ENCODE assay signal across 1 cellular context in the genomic region with DNA sequence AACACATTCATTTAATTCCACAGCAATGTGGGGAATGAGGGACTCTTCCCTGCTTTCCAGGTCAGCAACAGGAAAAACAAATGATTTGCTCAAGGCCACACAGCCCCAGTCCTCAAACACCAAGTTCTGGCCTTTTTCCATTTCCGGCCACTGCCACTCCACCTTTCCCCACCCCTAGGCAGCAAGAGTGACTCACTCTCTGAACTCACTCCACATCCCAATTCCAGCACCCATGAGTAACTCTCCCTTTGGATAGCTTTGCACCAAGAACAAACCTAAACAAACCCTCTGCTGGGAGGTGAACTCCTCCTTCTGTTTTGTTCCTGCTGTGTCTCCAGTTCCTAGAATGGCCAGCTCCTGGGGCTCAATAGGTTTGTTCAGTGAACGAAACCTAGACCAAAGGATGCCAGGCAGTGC.
TF ChIP-seq lines count a peak whose summit lies in the region.

No MANE protein-coding gene starts in this region.

TF ChIP-seq in HepG2, 621 proteins besides CTCF, POLR2A, EP300 and RAD21 (continued from another document and continues in another):
- TF ChIP-seq KAT8 (CRISPR knock-in tag; IDR thresholded peaks at IDR 0.05): peak; percentile 74; the same call in 1 of the 2 replicates
- TF ChIP-seq, protein P1, sequence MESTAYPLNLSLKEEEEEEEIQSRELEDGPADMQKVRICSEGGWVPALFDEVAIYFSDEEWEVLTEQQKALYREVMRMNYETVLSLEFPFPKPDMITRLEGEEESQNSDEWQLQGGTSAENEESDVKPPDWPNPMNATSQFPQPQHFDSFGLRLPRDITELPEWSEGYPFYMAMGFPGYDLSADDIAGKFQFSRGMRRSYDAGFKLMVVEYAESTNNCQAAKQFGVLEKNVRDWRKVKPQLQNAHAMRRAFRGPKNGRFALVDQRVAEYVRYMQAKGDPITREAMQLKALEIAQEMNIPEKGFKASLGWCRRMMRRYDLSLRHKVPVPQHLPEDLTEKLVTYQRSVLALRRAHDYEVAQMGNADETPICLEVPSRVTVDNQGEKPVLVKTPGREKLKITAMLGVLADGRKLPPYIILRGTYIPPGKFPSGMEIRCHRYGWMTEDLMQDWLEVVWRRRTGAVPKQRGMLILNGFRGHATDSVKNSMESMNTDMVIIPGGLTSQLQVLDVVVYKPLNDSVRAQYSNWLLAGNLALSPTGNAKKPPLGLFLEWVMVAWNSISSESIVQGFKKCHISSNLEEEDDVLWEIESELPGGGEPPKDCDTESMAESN (CRISPR knock-in tag; conservative IDR thresholded peaks at IDR 0.05): 0 out of 2 replicates have a peak, but pooled peaks have one; percentile 24
- TF ChIP-seq FOXP1 (IDR thresholded peaks at IDR 0.05): no peak
- TF ChIP-seq FOXP1 (CRISPR knock-in tag; IDR thresholded peaks at IDR 0.05): peak; percentile 63; the same call in 1 of the 2 replicates
- TF ChIP-seq ZNF563 (CRISPR knock-in tag; IDR thresholded peaks at IDR 0.05): no peak
- TF ChIP-seq MEIS2 (CRISPR knock-in tag; IDR thresholded peaks at IDR 0.05): peak; percentile 50; the same call in 1 of the 2 replicates
- no peak for TF ChIP-seq ZNF234 (CRISPR knock-in tag; conservative IDR thresholded peaks at IDR 0.05)
- peak; percentile 41; the same call in 1 of the 2 replicates for TF ChIP-seq PHF8 (CRISPR knock-in tag; IDR thresholded peaks at IDR 0.05)
- peak; percentile 98 for TF ChIP-seq FOSL2 (CRISPR knock-in tag; IDR thresholded peaks at IDR 0.05)
- TF ChIP-seq, protein P2, sequence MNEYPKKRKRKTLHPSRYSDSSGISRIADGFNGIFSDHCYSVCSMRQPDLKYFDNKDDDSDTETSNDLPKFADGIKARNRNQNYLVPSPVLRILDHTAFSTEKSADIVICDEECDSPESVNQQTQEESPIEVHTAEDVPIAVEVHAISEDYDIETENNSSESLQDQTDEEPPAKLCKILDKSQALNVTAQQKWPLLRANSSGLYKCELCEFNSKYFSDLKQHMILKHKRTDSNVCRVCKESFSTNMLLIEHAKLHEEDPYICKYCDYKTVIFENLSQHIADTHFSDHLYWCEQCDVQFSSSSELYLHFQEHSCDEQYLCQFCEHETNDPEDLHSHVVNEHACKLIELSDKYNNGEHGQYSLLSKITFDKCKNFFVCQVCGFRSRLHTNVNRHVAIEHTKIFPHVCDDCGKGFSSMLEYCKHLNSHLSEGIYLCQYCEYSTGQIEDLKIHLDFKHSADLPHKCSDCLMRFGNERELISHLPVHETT (CRISPR knock-in tag; conservative IDR thresholded peaks at IDR 0.05): peak; percentile 53; the same call in 1 of the 2 replicates
- TF ChIP-seq ZNF354B (CRISPR knock-in tag; IDR thresholded peaks at IDR 0.05): peak; percentile 35; the same call in 1 of the 2 replicates
- TF ChIP-seq SNAPC2 (CRISPR knock-in tag; IDR thresholded peaks at IDR 0.05): 0 out of 2 replicates have a peak, but pooled peaks have one; percentile 48
- TF ChIP-seq SIN3A (IDR thresholded peaks at IDR 0.05; ENCODE audit: borderline replicate concordance, low read depth, low read length): 0 out of 2 replicates have a peak, but pooled peaks have one; percentile 48
- TF ChIP-seq ZNF383 (CRISPR knock-in tag; IDR thresholded peaks at IDR 0.05; ENCODE audit: borderline replicate concordance): no peak
- peak; percentile 73; the same call in 1 of the 2 replicates for TF ChIP-seq JUNB (CRISPR knock-in tag; IDR thresholded peaks at IDR 0.05; ENCODE audit: borderline replicate concordance)
- peak; percentile 52; the same call in 1 of the 2 replicates for TF ChIP-seq ZNF263 (CRISPR knock-in tag; IDR thresholded peaks at IDR 0.05)
- TF ChIP-seq SOX6 (IDR thresholded peaks at IDR 0.05): no peak
- peak; percentile 84 for TF ChIP-seq SOX6 (CRISPR knock-in tag; IDR thresholded peaks at IDR 0.05)
- no peak for TF ChIP-seq MED8 (CRISPR knock-in tag; IDR thresholded peaks at IDR 0.05; ENCODE audit: insufficient replicate concordance)
- TF ChIP-seq ZNF331 (CRISPR knock-in tag; IDR thresholded peaks at IDR 0.05): peak; percentile 26; the same call in 1 of the 2 replicates
- TF ChIP-seq, protein P3, sequence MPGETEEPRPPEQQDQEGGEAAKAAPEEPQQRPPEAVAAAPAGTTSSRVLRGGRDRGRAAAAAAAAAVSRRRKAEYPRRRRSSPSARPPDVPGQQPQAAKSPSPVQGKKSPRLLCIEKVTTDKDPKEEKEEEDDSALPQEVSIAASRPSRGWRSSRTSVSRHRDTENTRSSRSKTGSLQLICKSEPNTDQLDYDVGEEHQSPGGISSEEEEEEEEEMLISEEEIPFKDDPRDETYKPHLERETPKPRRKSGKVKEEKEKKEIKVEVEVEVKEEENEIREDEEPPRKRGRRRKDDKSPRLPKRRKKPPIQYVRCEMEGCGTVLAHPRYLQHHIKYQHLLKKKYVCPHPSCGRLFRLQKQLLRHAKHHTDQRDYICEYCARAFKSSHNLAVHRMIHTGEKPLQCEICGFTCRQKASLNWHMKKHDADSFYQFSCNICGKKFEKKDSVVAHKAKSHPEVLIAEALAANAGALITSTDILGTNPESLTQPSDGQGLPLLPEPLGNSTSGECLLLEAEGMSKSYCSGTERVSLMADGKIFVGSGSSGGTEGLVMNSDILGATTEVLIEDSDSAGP (CRISPR knock-in tag; IDR thresholded peaks at IDR 0.05; ENCODE audit: borderline replicate concordance): 0 out of 2 replicates have a peak, but pooled peaks have one; percentile 22
- TF ChIP-seq ZFP62 (CRISPR knock-in tag; IDR thresholded peaks at IDR 0.05): no peak
- TF ChIP-seq TARDBP (CRISPR knock-in tag; IDR thresholded peaks at IDR 0.05): peak; percentile 37; the same call in 1 of the 2 replicates
- 0 out of 2 replicates have a peak, but pooled peaks have one; percentile 5 for TF ChIP-seq ZNF431 (CRISPR knock-in tag; IDR thresholded peaks at IDR 0.05; ENCODE audit: borderline replicate concordance, low read depth)
- TF ChIP-seq NCOA2 (CRISPR knock-in tag; IDR thresholded peaks at IDR 0.05): peak; percentile 71
- no peak for TF ChIP-seq FIP1L1 (IDR thresholded peaks at IDR 0.05; ENCODE audit: borderline replicate concordance, insufficient read depth, low read depth, low read length)
- peak; percentile 84 for TF ChIP-seq GATAD2A (CRISPR knock-in tag; IDR thresholded peaks at IDR 0.05)
- TF ChIP-seq, protein P4, sequence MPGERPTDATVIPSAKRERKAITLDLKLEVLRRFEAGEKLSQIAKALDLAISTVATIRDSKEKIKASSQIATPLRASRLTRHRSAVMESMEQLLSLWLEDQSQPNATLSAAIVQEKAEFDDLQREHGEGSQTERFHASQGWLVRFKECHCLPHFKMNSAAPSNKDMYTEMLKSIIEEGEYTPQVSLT (CRISPR knock-in tag; IDR thresholded peaks at IDR 0.05; ENCODE audit: borderline replicate concordance, low read depth): no peak
- TF ChIP-seq, protein P5, sequence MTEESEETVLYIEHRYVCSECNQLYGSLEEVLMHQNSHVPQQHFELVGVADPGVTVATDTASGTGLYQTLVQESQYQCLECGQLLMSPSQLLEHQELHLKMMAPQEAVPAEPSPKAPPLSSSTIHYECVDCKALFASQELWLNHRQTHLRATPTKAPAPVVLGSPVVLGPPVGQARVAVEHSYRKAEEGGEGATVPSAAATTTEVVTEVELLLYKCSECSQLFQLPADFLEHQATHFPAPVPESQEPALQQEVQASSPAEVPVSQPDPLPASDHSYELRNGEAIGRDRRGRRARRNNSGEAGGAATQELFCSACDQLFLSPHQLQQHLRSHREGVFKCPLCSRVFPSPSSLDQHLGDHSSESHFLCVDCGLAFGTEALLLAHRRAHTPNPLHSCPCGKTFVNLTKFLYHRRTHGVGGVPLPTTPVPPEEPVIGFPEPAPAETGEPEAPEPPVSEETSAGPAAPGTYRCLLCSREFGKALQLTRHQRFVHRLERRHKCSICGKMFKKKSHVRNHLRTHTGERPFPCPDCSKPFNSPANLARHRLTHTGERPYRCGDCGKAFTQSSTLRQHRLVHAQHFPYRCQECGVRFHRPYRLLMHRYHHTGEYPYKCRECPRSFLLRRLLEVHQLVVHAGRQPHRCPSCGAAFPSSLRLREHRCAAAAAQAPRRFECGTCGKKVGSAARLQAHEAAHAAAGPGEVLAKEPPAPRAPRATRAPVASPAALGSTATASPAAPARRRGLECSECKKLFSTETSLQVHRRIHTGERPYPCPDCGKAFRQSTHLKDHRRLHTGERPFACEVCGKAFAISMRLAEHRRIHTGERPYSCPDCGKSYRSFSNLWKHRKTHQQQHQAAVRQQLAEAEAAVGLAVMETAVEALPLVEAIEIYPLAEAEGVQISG (CRISPR knock-in tag; IDR thresholded peaks at IDR 0.05): peak; percentile 25; the same call in 1 of the 2 replicates
- TF ChIP-seq, protein P6, sequence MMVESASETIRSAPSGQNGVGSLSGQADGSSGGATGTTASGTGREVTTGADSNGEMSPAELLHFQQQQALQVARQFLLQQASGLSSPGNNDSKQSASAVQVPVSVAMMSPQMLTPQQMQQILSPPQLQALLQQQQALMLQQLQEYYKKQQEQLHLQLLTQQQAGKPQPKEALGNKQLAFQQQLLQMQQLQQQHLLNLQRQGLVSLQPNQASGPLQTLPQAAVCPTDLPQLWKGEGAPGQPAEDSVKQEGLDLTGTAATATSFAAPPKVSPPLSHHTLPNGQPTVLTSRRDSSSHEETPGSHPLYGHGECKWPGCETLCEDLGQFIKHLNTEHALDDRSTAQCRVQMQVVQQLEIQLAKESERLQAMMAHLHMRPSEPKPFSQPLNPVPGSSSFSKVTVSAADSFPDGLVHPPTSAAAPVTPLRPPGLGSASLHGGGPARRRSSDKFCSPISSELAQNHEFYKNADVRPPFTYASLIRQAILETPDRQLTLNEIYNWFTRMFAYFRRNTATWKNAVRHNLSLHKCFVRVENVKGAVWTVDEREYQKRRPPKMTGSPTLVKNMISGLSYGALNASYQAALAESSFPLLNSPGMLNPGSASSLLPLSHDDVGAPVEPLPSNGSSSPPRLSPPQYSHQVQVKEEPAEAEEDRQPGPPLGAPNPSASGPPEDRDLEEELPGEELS (CRISPR knock-in tag; IDR thresholded peaks at IDR 0.05): peak; percentile 90
- TF ChIP-seq TBP (CRISPR knock-in tag; IDR thresholded peaks at IDR 0.05): no peak
- TF ChIP-seq, protein P7, sequence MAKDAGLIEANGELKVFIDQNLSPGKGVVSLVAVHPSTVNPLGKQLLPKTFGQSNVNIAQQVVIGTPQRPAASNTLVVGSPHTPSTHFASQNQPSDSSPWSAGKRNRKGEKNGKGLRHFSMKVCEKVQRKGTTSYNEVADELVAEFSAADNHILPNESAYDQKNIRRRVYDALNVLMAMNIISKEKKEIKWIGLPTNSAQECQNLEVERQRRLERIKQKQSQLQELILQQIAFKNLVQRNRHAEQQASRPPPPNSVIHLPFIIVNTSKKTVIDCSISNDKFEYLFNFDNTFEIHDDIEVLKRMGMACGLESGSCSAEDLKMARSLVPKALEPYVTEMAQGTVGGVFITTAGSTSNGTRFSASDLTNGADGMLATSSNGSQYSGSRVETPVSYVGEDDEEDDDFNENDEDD (CRISPR knock-in tag; IDR thresholded peaks at IDR 0.05; ENCODE audit: borderline replicate concordance): peak; percentile 9; the same call in 1 of the 2 replicates
- no peak for TF ChIP-seq JARID2 (CRISPR knock-in tag; IDR thresholded peaks at IDR 0.05; ENCODE audit: insufficient replicate concordance)
- no peak for TF ChIP-seq ZFP41 (CRISPR knock-in tag; IDR thresholded peaks at IDR 0.05; ENCODE audit: borderline replicate concordance)
- TF ChIP-seq, protein P8, sequence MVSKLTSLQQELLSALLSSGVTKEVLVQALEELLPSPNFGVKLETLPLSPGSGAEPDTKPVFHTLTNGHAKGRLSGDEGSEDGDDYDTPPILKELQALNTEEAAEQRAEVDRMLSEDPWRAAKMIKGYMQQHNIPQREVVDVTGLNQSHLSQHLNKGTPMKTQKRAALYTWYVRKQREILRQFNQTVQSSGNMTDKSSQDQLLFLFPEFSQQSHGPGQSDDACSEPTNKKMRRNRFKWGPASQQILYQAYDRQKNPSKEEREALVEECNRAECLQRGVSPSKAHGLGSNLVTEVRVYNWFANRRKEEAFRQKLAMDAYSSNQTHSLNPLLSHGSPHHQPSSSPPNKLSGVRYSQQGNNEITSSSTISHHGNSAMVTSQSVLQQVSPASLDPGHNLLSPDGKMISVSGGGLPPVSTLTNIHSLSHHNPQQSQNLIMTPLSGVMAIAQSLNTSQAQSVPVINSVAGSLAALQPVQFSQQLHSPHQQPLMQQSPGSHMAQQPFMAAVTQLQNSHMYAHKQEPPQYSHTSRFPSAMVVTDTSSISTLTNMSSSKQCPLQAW (CRISPR knock-in tag; IDR thresholded peaks at IDR 0.05): peak; percentile 81; the same call in 1 of the 2 replicates
- no peak for TF ChIP-seq HNRNPUL1 (IDR thresholded peaks at IDR 0.05; ENCODE audit: low read depth, low read length)
- TF ChIP-seq ZNF441 (CRISPR knock-in tag; IDR thresholded peaks at IDR 0.05; ENCODE audit: borderline replicate concordance): peak; percentile 73; the same call in 1 of the 2 replicates
- TF ChIP-seq, protein P9, sequence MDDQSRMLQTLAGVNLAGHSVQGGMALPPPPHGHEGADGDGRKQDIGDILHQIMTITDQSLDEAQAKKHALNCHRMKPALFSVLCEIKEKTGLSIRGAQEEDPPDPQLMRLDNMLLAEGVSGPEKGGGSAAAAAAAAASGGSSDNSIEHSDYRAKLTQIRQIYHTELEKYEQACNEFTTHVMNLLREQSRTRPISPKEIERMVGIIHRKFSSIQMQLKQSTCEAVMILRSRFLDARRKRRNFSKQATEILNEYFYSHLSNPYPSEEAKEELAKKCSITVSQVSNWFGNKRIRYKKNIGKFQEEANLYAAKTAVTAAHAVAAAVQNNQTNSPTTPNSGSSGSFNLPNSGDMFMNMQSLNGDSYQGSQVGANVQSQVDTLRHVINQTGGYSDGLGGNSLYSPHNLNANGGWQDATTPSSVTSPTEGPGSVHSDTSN (CRISPR knock-in tag; IDR thresholded peaks at IDR 0.05; ENCODE audit: borderline replicate concordance): no peak
- TF ChIP-seq ZBTB3 (CRISPR knock-in tag; IDR thresholded peaks at IDR 0.05; ENCODE audit: borderline replicate concordance, low read depth): no peak
- TF ChIP-seq, protein P10, sequence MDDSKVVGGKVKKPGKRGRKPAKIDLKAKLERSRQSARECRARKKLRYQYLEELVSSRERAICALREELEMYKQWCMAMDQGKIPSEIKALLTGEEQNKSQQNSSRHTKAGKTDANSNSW (CRISPR knock-in tag; IDR thresholded peaks at IDR 0.05; ENCODE audit: borderline replicate concordance): no peak
- TF ChIP-seq ZSCAN29 (CRISPR knock-in tag; conservative IDR thresholded peaks at IDR 0.05): no peak
- 0 out of 2 replicates have a peak, but pooled peaks have one; percentile 35 for TF ChIP-seq ZNF264 (CRISPR knock-in tag; IDR thresholded peaks at IDR 0.05)
- TF ChIP-seq NR2C2 (CRISPR knock-in tag; IDR thresholded peaks at IDR 0.05; ENCODE audit: borderline replicate concordance): no peak
- TF ChIP-seq ZNF614 (CRISPR knock-in tag; IDR thresholded peaks at IDR 0.05; ENCODE audit: borderline replicate concordance): peak; percentile 51; the same call in 1 of the 2 replicates
- 0 out of 2 replicates have a peak, but pooled peaks have one; percentile 47 for TF ChIP-seq ETV6 (CRISPR knock-in tag; conservative IDR thresholded peaks at IDR 0.05)
- no peak for TF ChIP-seq FOXM1 (CRISPR knock-in tag; IDR thresholded peaks at IDR 0.05)
- TF ChIP-seq HDAC1 (CRISPR knock-in tag; IDR thresholded peaks at IDR 0.05): peak; percentile 51; the same call in 1 of the 2 replicates
- TF ChIP-seq GABPB1 (CRISPR knock-in tag; IDR thresholded peaks at IDR 0.05): peak; percentile 66
- TF ChIP-seq ZNF430 (CRISPR knock-in tag; IDR thresholded peaks at IDR 0.05): peak; percentile 75
- 0 out of 2 replicates have a peak, but pooled peaks have one; percentile 38 for TF ChIP-seq ZSCAN21 (CRISPR knock-in tag; IDR thresholded peaks at IDR 0.05; ENCODE audit: borderline replicate concordance)
- peak; percentile 78 for TF ChIP-seq SAP130 (CRISPR knock-in tag; IDR thresholded peaks at IDR 0.05; ENCODE audit: low read depth)
